23 cellular contexts compared by ENCODE assay signal in the genomic region with DNA sequence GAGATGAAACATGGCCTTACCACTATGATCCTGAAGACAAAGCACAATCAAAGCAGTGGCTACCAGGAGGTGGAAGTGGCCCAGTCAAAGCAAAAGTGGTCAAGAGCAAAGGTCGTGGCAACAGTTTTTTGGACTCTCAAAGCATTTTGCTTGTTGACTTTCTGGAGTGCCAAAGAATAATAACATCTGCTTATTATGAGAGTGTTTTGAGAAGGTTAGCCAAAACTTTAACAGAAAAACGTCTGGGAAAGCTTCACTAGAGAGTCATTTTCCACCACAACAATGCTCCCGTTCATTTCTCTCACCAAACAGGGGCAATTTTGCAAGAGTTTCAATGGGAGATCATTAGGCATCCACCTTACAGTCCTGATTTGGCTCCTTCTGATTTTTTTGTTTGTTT. TPM values are rescaled to one million over a fixed set of nuclear protein-coding genes. Genes with fewer than 3 reads are reported as not detected.
"Had no signal": no experiment of that assay in that cellular context is flagged by ENCODE, and none has a peak within 500 bp of the region (broad histone marks: within the 10 kb centered on the region; RNA-seq: fewer than 3 reads in every experiment).

No MANE protein-coding gene starts in this region.

- H3K36me3 ChIP-seq: gastrocnemius medialis, left lung, lower lobe of right lung, prostate gland, thoracic aorta, tibial nerve, upper lobe of left lung had no signal

- H3K4me3 ChIP-seq: coronary artery, gastrocnemius medialis, hepatocyte, left lung, lower lobe of right lung, prostate gland, thoracic aorta, tibial nerve, upper lobe of left lung had no signal

- H3K27me3 ChIP-seq: gastrocnemius medialis, hepatocyte, left lung, tibial nerve, upper lobe of left lung had no signal

- H3K9me3 ChIP-seq: gastrocnemius medialis, left lung, lower lobe of right lung, prostate gland, thoracic aorta, tibial nerve, upper lobe of left lung had no signal

- H3K27ac Mint-ChIP-seq: naive thymus-derived CD8-positive, alpha-beta T cell; nephron progenitor cell; stimulated activated naive B cell treated with anti-CD40 and anti-IgM and Interleukin-4, amounts not matched to agents 10 μg/mL and 1 μg/mL and 100 μg/mL, for 72 hours; stimulated activated naive CD8-positive, alpha-beta T cell treated with anti-CD3 and anti-CD28 coated beads, Interleukin-15, Interleukin-2, amounts not matched to agents 100 ng/mL and 50 ng/mL, for 24 hours had no signal

- DNase-seq: dermis blood vessel endothelial cell; effector memory CD4-positive, alpha-beta T cell; foreskin fibroblast; gastrocnemius medialis; head of caudate nucleus; left cardiac atrium; left lung; lower lobe of right lung; naive thymus-derived CD8-positive, alpha-beta T cell; nephron progenitor cell; right cardiac atrium; small intestine; stimulated activated CD4-positive, alpha-beta T cell treated with anti-CD3 and anti-CD28 coated beads, Interleukin-15, amount 100 ng/mL, for 24 hours; stimulated activated CD4-positive, alpha-beta T cell treated with anti-CD3 and anti-CD28 coated beads, Interleukin-2, amount 100 ng/mL, for 48 hours; stimulated activated naive B cell treated with anti-CD40 and anti-IgM and Interleukin-4, amounts not matched to agents 10 μg/mL and 1 μg/mL and 100 μg/mL, for 72 hours; upper lobe of left lung had no signal

- H3K27ac ChIP-seq: coronary artery, gastrocnemius medialis, hepatocyte, left lung, lower lobe of right lung, prostate gland, thoracic aorta, tibial nerve, upper lobe of left lung had no signal

- H3K4me2 ChIP-seq: hepatocyte had no signal

- H2AFZ ChIP-seq: hepatocyte had no signal

- H3K79me2 ChIP-seq: hepatocyte had no signal

- H3K4me3 Mint-ChIP-seq: central memory CD8-positive, alpha-beta T cell; naive thymus-derived CD8-positive, alpha-beta T cell; nephron progenitor cell; stimulated activated naive B cell treated with anti-CD40 and anti-IgM and Interleukin-4, amounts not matched to agents 10 μg/mL and 1 μg/mL and 100 μg/mL, for 72 hours; stimulated activated naive CD8-positive, alpha-beta T cell treated with anti-CD3 and anti-CD28 coated beads, Interleukin-15, Interleukin-2, amounts not matched to agents 100 ng/mL and 50 ng/mL, for 24 hours had no signal

- H3K36me3 Mint-ChIP-seq: naive thymus-derived CD8-positive, alpha-beta T cell; stimulated activated naive B cell treated with anti-CD40 and anti-IgM and Interleukin-4, amounts not matched to agents 10 μg/mL and 1 μg/mL and 100 μg/mL, for 72 hours had no signal

- H3K27me3 Mint-ChIP-seq: stimulated activated naive CD8-positive, alpha-beta T cell treated with anti-CD3 and anti-CD28 coated beads, Interleukin-15, Interleukin-2, amounts not matched to agents 100 ng/mL and 50 ng/mL, for 24 hours had no signal

- ATAC-seq: gastrocnemius medialis; left lung; lower lobe of right lung; naive thymus-derived CD8-positive, alpha-beta T cell; stimulated activated naive B cell treated with anti-CD40 and anti-IgM and Interleukin-4, amounts not matched to agents 10 μg/mL and 1 μg/mL and 100 μg/mL, for 72 hours had no signal

- H3K4me1 Mint-ChIP-seq: central memory CD8-positive, alpha-beta T cell; naive thymus-derived CD8-positive, alpha-beta T cell; stimulated activated naive B cell treated with anti-CD40 and anti-IgM and Interleukin-4, amounts not matched to agents 10 μg/mL and 1 μg/mL and 100 μg/mL, for 72 hours had no signal

- H3K4me1 ChIP-seq: left lung, lower lobe of right lung, prostate gland, upper lobe of left lung had no signal

- H3K9me3 Mint-ChIP-seq: central memory CD8-positive, alpha-beta T cell; naive thymus-derived CD8-positive, alpha-beta T cell; stimulated activated naive B cell treated with anti-CD40 and anti-IgM and Interleukin-4, amounts not matched to agents 10 μg/mL and 1 μg/mL and 100 μg/mL, for 72 hours; stimulated activated naive CD8-positive, alpha-beta T cell treated with anti-CD3 and anti-CD28 coated beads, Interleukin-15, Interleukin-2, amounts not matched to agents 100 ng/mL and 50 ng/mL, for 24 hours had no signal

RNA-seq across cellular contexts. Expression of a gene that starts 33.6 kb away (rescaled TPM):
- total RNA-seq: naive thymus-derived CD8-positive, alpha-beta T cell had no signal
